In genomic region chr21:38315155-38315554, GRCh38 we compare ENCODE assay signal across 18 cellular contexts.
"Had no signal": no experiment of that assay in that cellular context is flagged by ENCODE, and none has a peak within 500 bp of the region (broad histone marks: within the 10 kb centered on the region; RNA-seq: fewer than 3 reads in every experiment).

No MANE protein-coding gene starts in this region.

- H3K9me3 ChIP-seq: adrenal gland, body of pancreas, heart left ventricle, neutrophil, prostate gland, sigmoid colon had no signal

- H3K27me3 ChIP-seq: adrenal gland, body of pancreas, foreskin keratinocyte, heart left ventricle, neutrophil had no signal

- H3K4me1 ChIP-seq: adrenal gland, prostate gland, sigmoid colon had no signal

- H3K4me3 ChIP-seq: adrenal gland, body of pancreas, heart left ventricle, prostate gland, sigmoid colon had no signal

- H3K36me3 ChIP-seq: adrenal gland, heart left ventricle, neutrophil, prostate gland, sigmoid colon had no signal

- ATAC-seq: body of pancreas, foreskin keratinocyte, heart left ventricle had no signal

- H3K27ac ChIP-seq: adrenal gland, body of pancreas, foreskin keratinocyte, heart left ventricle, neutrophil, prostate gland, sigmoid colon had no signal

- DNase-seq: activated CD4-positive, alpha-beta T cell treated with anti-CD3 and anti-CD28 coated beads, Interleukin-2, amount 50 U/mL, for 1 hour; activated CD4-positive, CD25-positive, alpha-beta regulatory T cell; activated naive CD4-positive, alpha-beta T cell treated with anti-CD3 and anti-CD28 coated beads, Interleukin-2, amount 50 U/mL, for 16 hours; activated T-cell treated with anti-CD3 and anti-CD28 coated beads, Interleukin-2, amount 50 U/mL, for 1 hour; adrenal gland; body of pancreas; dermis blood vessel endothelial cell; foreskin keratinocyte; islet precursor cell; SIG-M5; sigmoid colon; stimulated activated CD4-positive, alpha-beta T cell treated with anti-CD3 and anti-CD28 coated beads, Interleukin-15, amount 100 ng/mL, for 24 hours; stimulated activated CD4-positive, alpha-beta T cell treated with anti-CD3 and anti-CD28 coated beads, Interleukin-4, amount 100 ng/mL, for 4 hours; T-helper 2 cell; trophoblast cell had no signal
